Comparison of ENCODE assay signal across 32 cellular contexts in genomic region chr15:62715946-62716345, GRCh38.
DNase-seq lines count a peak whose midpoint lies in the region; ATAC-seq, FAIRE-seq and TF ChIP-seq lines count a peak whose summit lies in the region.
"Had no signal": no experiment of that assay in that cellular context is flagged by ENCODE, and none has a peak within 500 bp of the region (broad histone marks: within the 10 kb centered on the region; RNA-seq: fewer than 3 reads in every experiment).

No MANE protein-coding gene starts in this region.

- H3K23ac ChIP-seq in IMR-90 (ENCODE audit: low read depth, low read length), result no peak overlapping the region

- TF ChIP-seq POLR2A in HepG2 (IDR thresholded peaks at IDR 0.05; ENCODE audit: insufficient read depth in 1 of 2, low read depth in 2 of 2, low read length in 2 of 2) (no peak), right lobe of liver (IDR thresholded peaks at IDR 0.05) (no peak), A549 (IDR thresholded peaks at IDR 0.05; ENCODE audit: low read length) (no peak), IMR-90 (IDR thresholded peaks at IDR 0.05; ENCODE audit: low read depth, low read length) (no peak)

- H4K20me1 ChIP-seq in HepG2 (ENCODE audit: insufficient read depth, low read length), result no peaks in the 10 kb centered on the region
- H4K20me1 ChIP-seq in IMR-90 (ENCODE audit: insufficient read depth, low read length), result no peaks in the 10 kb centered on the region; the same call in 1 of the 2 replicates
- H4K20me1 ChIP-seq: BLaER1; BLaER1 treated with 17β-estradiol and CSF1 and Interleukin-3, amounts not matched to agents 10 nM and 100 nM had no signal

- no peak for ATAC-seq in HepG2
- ATAC-seq in right lobe of liver, result no peak
- no peak for ATAC-seq in A549
- ATAC-seq in IMR-90 (ENCODE audit: low read depth), result no peak
- ATAC-seq: CD8-positive, alpha-beta T cell had no signal

- intact Hi-C loops in HepG2 (cut with micrococcal nuclease; ENCODE audit: unreplicated experiment) (no loop called here), right lobe of liver (cut with DNase I) (no loop called here), IMR-90 (cut with micrococcal nuclease) (no loop called here)

- H3K79me1 ChIP-seq in IMR-90 (ENCODE audit: low read depth in 1 of 2, low read length in 2 of 2), result no peaks in the 10 kb centered on the region

- no peak overlapping the region for H4K8ac ChIP-seq in IMR-90 (ENCODE audit: low read depth in 2 of 2, low read length in 2 of 2)

- no peak overlapping the region for H2BK15ac ChIP-seq in IMR-90 (ENCODE audit: low read depth, low read length)

- H2AK9ac ChIP-seq in IMR-90 (replicated peaks; ENCODE audit: low read depth, low read length, poor library complexity), result no peak overlapping the region

- DNase-seq in HepG2 (ENCODE audit: low spot score), result no peak
- no peak for DNase-seq in right lobe of liver
- DNase-seq in A549 (ENCODE audit: low read depth in 1 of 2, low spot score in 1 of 2), result no peak
- DNase-seq in IMR-90, result no peak
- no peak for DNase-seq in HTR-8/SVneo (ENCODE audit: insufficient read length, low spot score)
- DNase-seq in SJCRH30, result no peak
- DNase-seq: 8988T; ACHN; AML-193; BE2C; C1 segment of cervical spinal cord; Caco-2; Calu3; CD4-positive, alpha-beta memory T cell; CD4-positive, alpha-beta T cell; CD4-positive, CD25-positive, alpha-beta regulatory T cell; CD8-positive, alpha-beta memory T cell; CD8-positive, alpha-beta T cell; COR-L47; DMS 273 treated with DMSO at 0.1 percent for 48 hours; DMS153; DMS53; DMS79; DMS79 treated with DMSO at 0.1 percent for 48 hours; DND-41; EL had no signal

- no peak overlapping the region for H4K5ac ChIP-seq in IMR-90 (ENCODE audit: low read depth, low read length)

- H3K9me1 ChIP-seq in IMR-90 (ENCODE audit: insufficient read depth, low read length), result peaks cover 11% of the 10 kb centered on the region

- H3K9me3 ChIP-seq in HepG2 (ENCODE audit: low read length) (no peaks in the 10 kb centered on the region), right lobe of liver (no peaks in the 10 kb centered on the region), A549 (no peaks in the 10 kb centered on the region), IMR-90 (ENCODE audit: control insufficient read depth, insufficient read depth, low read length) (no peaks in the 10 kb centered on the region), SJCRH30 (replicated peaks) (no peaks in the 10 kb centered on the region; the same call in 1 of the 2 replicates)
- H3K9me3 ChIP-seq: BE2C; BLaER1; BLaER1 treated with 17β-estradiol and CSF1 and Interleukin-3, amounts not matched to agents 10 nM and 100 nM; Caco-2 had no signal

- no peak overlapping the region for H3K14ac ChIP-seq in IMR-90 (replicated peaks; ENCODE audit: low read depth, low read length)

- H3K18ac ChIP-seq in IMR-90 (ENCODE audit: low read depth, low read length), result no peak overlapping the region

- CTCF ChIA-PET in HepG2 (lab: Yijun Ruan, JAX; ENCODE audit: low intra/inter-chr PET ratio, low total read pairs), result no interaction called here
- CTCF ChIA-PET in A549 (lab: Yijun Ruan, JAX), result no interaction called here
- CTCF ChIA-PET in IMR-90 (lab: Yijun Ruan, JAX), result interaction anchor here (0.7 to 1.5 kb wide), 2 partner anchors 26 to 33 kb away, joined by 4 read pairs; no protein-coding TSS in a partner anchor

- no peak for TF ChIP-seq EP300 in HepG2 (IDR thresholded peaks at IDR 0.05; ENCODE audit: low read depth in 2 of 2, low read length in 2 of 2)
- no peak for TF ChIP-seq EP300 in HepG2 (CRISPR knock-in tag; IDR thresholded peaks at IDR 0.05; ENCODE audit: borderline replicate concordance)
- no peak for TF ChIP-seq EP300 in A549 (IDR thresholded peaks at IDR 0.05)

- no peak overlapping the region for H4K91ac ChIP-seq in IMR-90 (ENCODE audit: insufficient read depth, low read depth, low read length)

- in situ Hi-C loops in HepG2 (cut with HindIII; ENCODE audit: extremely low pct_ligation_motif_present, low pct_unique_long_range_greater_than_20kb), result no loop called here
- in situ Hi-C loops in IMR-90 (cut with MboI; ENCODE audit: low sequenced_read_pairs), result no loop called here

- no peak overlapping the region for H3K9ac ChIP-seq in HepG2 (ENCODE audit: insufficient read depth, low read depth, low read length)
- H3K9ac ChIP-seq in IMR-90 (ENCODE audit: low read depth, low read length), result no peak overlapping the region
- H3K9ac ChIP-seq: BLaER1; BLaER1 treated with 17β-estradiol and CSF1 and Interleukin-3, amounts not matched to agents 10 nM and 100 nM had no signal

- no peak overlapping the region for H3K56ac ChIP-seq in IMR-90 (ENCODE audit: extremely low read depth, insufficient read depth, low read length)

- no TSS peak for BruUV-seq in HepG2 (replicated peaks; lab: Mats Ljungman, UMichigan)
- no TSS peak for BruUV-seq in IMR-90 (replicated peaks; lab: Mats Ljungman, UMichigan)

- H3K79me2 ChIP-seq in HepG2 (ENCODE audit: insufficient read depth, low read length), result no peaks in the 10 kb centered on the region

- FAIRE-seq in HepG2 (lab: Jason Lieb, UNC), result no peak
- FAIRE-seq in A549 (lab: Jason Lieb, UNC), result no peak
- FAIRE-seq in HTR-8/SVneo (lab: Jason Lieb, UNC), result no peak
- FAIRE-seq: A204.1, D721Med had no signal

- H3K27me3 ChIP-seq in HepG2 (ENCODE audit: control insufficient read depth in 1 of 2, insufficient read depth in 2 of 2, low read length in 2 of 2) (no peaks in the 10 kb centered on the region), right lobe of liver (no peaks in the 10 kb centered on the region), IMR-90 (ENCODE audit: control insufficient read depth, insufficient read depth, low read length) (no peaks in the 10 kb centered on the region), SJCRH30 (no peaks in the 10 kb centered on the region)
- H3K27me3 ChIP-seq: BE2C; BLaER1; BLaER1 treated with 17β-estradiol and CSF1 and Interleukin-3, amounts not matched to agents 10 nM and 100 nM had no signal

- H2BK120ac ChIP-seq in IMR-90 (ENCODE audit: low read depth, low read length), result no peak overlapping the region

- H3K4me2 ChIP-seq in HepG2 (ENCODE audit: low read depth, low read length) (no peak overlapping the region), A549 (no peak overlapping the region), IMR-90 (ENCODE audit: low read depth, low read length) (no peak overlapping the region)
- H3K4me2 ChIP-seq: BLaER1; BLaER1 treated with 17β-estradiol and CSF1 and Interleukin-3, amounts not matched to agents 10 nM and 100 nM had no signal

- dilution Hi-C loops in IMR-90 (cut with HindIII; ENCODE audit: low sequenced_read_pairs, unreplicated experiment), result no loop called here

- no peak overlapping the region for H2BK20ac ChIP-seq in IMR-90 (ENCODE audit: low read depth, low read length)

- no peak overlapping the region for H2BK5ac ChIP-seq in IMR-90 (ENCODE audit: low read depth, low read length, poor library complexity, severe bottlenecking)

- H3K36me3 ChIP-seq in HepG2 (replicated peaks in 1 of 2; ENCODE audit: control insufficient read depth in 1 of 2, insufficient read depth in 2 of 2, low read length in 2 of 2) (peaks cover 8 to 18% of the 10 kb centered on the region in 2 experiments; a peak in 4 of 5 replicates), right lobe of liver (no peaks in the 10 kb centered on the region), IMR-90 (ENCODE audit: control insufficient read depth, insufficient read depth, low read length) (peaks cover 33% of the 10 kb centered on the region), SJCRH30 (no peaks in the 10 kb centered on the region)
- H3K36me3 ChIP-seq: BE2C, BLaER1 had no signal

- POLR2A ChIA-PET in HepG2 (lab: Yijun Ruan, JAX), result no interaction called here
- POLR2A ChIA-PET in A549 (lab: Yijun Ruan, JAX), result no interaction called here
- POLR2A ChIA-PET in IMR-90 (lab: Charles Lee; ENCODE audit: unreplicated experiment), result no interaction called here

- no peak overlapping the region for H3K4me3 ChIP-seq in HepG2 (replicated peaks in 1 of 3; ENCODE audit: insufficient read depth in 1 of 3, low read depth in 2 of 3, low read length in 3 of 3)
- H3K4me3 ChIP-seq in right lobe of liver, result no peak overlapping the region
- no peak overlapping the region for H3K4me3 ChIP-seq in A549
- H3K4me3 ChIP-seq in IMR-90 (ENCODE audit: insufficient read depth, low read depth, low read length), result no peak overlapping the region
- no peak overlapping the region for H3K4me3 ChIP-seq in SJCRH30
- H3K4me3 ChIP-seq: BLaER1; BLaER1 treated with 17β-estradiol and CSF1 and Interleukin-3, amounts not matched to agents 10 nM and 100 nM had no signal

- no peak for TF ChIP-seq RAD21 in HepG2 (CRISPR knock-in tag; IDR thresholded peaks at IDR 0.05)
- TF ChIP-seq RAD21 in A549 (conservative IDR thresholded peaks at IDR 0.05 in 1 of 2, IDR thresholded peaks at IDR 0.05 in 1 of 2), result no peak
- TF ChIP-seq RAD21 in IMR-90 (IDR thresholded peaks at IDR 0.05; ENCODE audit: low read length), result no peak

- TF ChIP-seq CTCF in HepG2 (CRISPR knock-in tag; IDR thresholded peaks at IDR 0.05) (no peak), right lobe of liver (IDR thresholded peaks at IDR 0.05) (no peak), A549 (IDR thresholded peaks at IDR 0.05) (no peak), IMR-90 (conservative IDR thresholded peaks at IDR 0.05; ENCODE audit: low read depth, low read length) (no peak)

- H2AK5ac ChIP-seq in IMR-90 (ENCODE audit: low read depth, low read length), result no peak overlapping the region

- H3K27ac ChIP-seq in HepG2 (ENCODE audit: extremely low read length, insufficient read depth, low read length) (no peak overlapping the region), right lobe of liver (no peak overlapping the region), A549 (no peak overlapping the region), IMR-90 (ENCODE audit: insufficient read depth, low read length) (no peak overlapping the region), SJCRH30 (no peak overlapping the region)
- H3K27ac ChIP-seq: 22Rv1; BLaER1; BLaER1 treated with 17β-estradiol and CSF1 and Interleukin-3, amounts not matched to agents 10 nM and 100 nM; C4-2B had no signal

- no peak overlapping the region for H3K4ac ChIP-seq in IMR-90 (ENCODE audit: low read depth, low read length)

- no peak overlapping the region for H2AFZ ChIP-seq in HepG2 (ENCODE audit: low read length)
- no peak overlapping the region for H2AFZ ChIP-seq in IMR-90 (replicated peaks; ENCODE audit: low read length, poor library complexity)

- H3K4me1 ChIP-seq in HepG2 (ENCODE audit: insufficient read depth, low read length), result no peaks in the 10 kb centered on the region
- no peaks in the 10 kb centered on the region for H3K4me1 ChIP-seq in right lobe of liver
- no peaks in the 10 kb centered on the region for H3K4me1 ChIP-seq in A549
- H3K4me1 ChIP-seq in IMR-90 (ENCODE audit: control insufficient read depth, insufficient read depth, low read length), result peaks cover 8% of the 10 kb centered on the region
- H3K4me1 ChIP-seq in SJCRH30, result no peaks in the 10 kb centered on the region
- H3K4me1 ChIP-seq: BLaER1; BLaER1 treated with 17β-estradiol and CSF1 and Interleukin-3, amounts not matched to agents 10 nM and 100 nM; Caco-2 had no signal

TF ChIP-seq in A549, 52 proteins besides CTCF, POLR2A, EP300 and RAD21 (continues in another document):
- no peak for TF ChIP-seq PHF8 (IDR thresholded peaks at IDR 0.05; ENCODE audit: borderline replicate concordance, low read depth)
- peak; percentile 41 for TF ChIP-seq MAFK (IDR thresholded peaks at IDR 0.05; ENCODE audit: partially characterized antibody)

TF ChIP-seq in IMR-90, 13 proteins besides CTCF, POLR2A, EP300 and RAD21 (continues in another document):
- TF ChIP-seq MAFK (IDR thresholded peaks at IDR 0.05; ENCODE audit: low read depth, low read length), result peak; percentile 52; the same call in 1 of the 2 replicates
- no peak for TF ChIP-seq SMC3 (IDR thresholded peaks at IDR 0.05; ENCODE audit: low read depth, low read length)

Comparison
In these comparisons a context has a peak if more than half of its experiments do, and no peak if none do; other contexts are left out.
1. Of the 38 proteins assayed by ChIP-seq in both HepG2 and A549: peak only in HepG2: none; only in A549: none; in both: MAFK; in neither: 37.